In genomic region chr2:171530859-171531258, GRCh38 we compare ENCODE assay signal across 7 cellular contexts. TPM values are rescaled to one million over a fixed set of nuclear protein-coding genes. Genes with fewer than 3 reads are reported as not detected.
DNase-seq lines count a peak whose midpoint lies in the region; ATAC-seq, FAIRE-seq and TF ChIP-seq lines count a peak whose summit lies in the region.
"Not testable (repeated sequence)": the region's sequence is repeated elsewhere in the genome, so short reads cannot be mapped to it uniquely, and the experiment has no call there.

No MANE protein-coding gene starts in this region.

- not testable (repeated sequence) for H2BK15ac ChIP-seq in mesenchymal stem cell (ENCODE audit: low read depth, poor library complexity, severe bottlenecking)

- FAIRE-seq in GM12878 (lab: Jason Lieb, UNC): not testable (repeated sequence)

- not testable (repeated sequence) for H3K9me2 ChIP-seq in GM23338 (ENCODE audit: insufficient read depth)

- not testable (repeated sequence) for H3K27ac Mint-ChIP-seq in GM23338

- not testable (repeated sequence) for H3K4me3 ChIP-seq in GM23338, esophagus muscularis mucosa, uterus
- H3K4me3 ChIP-seq in SJSA1 (peak overlapping the region; percentile 13; the same call in 1 of the 2 replicates), GM12878 (peak overlapping the region; percentile 6; the same call in 1 of the 2 replicates), mesenchymal stem cell (ENCODE audit: insufficient read depth in 1 of 2, low read depth in 1 of 2, low read length in 2 of 2) (peak overlapping the region in 1 of 2 experiments; percentile 66), skeletal muscle satellite cell (ENCODE audit: low read length) (peak overlapping the region; percentile 45)

- WGBS in GM12878 (ENCODE audit: insufficient coverage, insufficient replicate concordance, low lambda C conversion rate, missing lambda C conversion rate): 6% methylated on average over 1 of the region's 1 CpG
- WGBS in esophagus muscularis mucosa: 94% methylated on average over 1 of the region's 1 CpG
- WGBS in mesenchymal stem cell: 80% methylated on average over 1 of the region's 1 CpG

- TF ChIP-seq RAD21 in GM12878 (IDR thresholded peaks at IDR 0.05; ENCODE audit: insufficient read depth, low read depth, low read length): not testable (repeated sequence)

- not testable (repeated sequence) for H3K4me1 ChIP-seq in GM23338 (ENCODE audit: insufficient read depth); mesenchymal stem cell (ENCODE audit: control insufficient read depth, insufficient read depth, low read depth, low read length); uterus
- H3K4me1 ChIP-seq in SJSA1 (replicated peaks) (peaks cover 28% of the 10 kb centered on the region), GM12878 (ENCODE audit: control insufficient read depth, insufficient read depth, low read length) (peaks cover 11% of the 10 kb centered on the region), esophagus muscularis mucosa (peaks cover 5 to 32% (median 22%) of the 10 kb centered on the region in 4 donors), skeletal muscle satellite cell (ENCODE audit: control insufficient read depth, insufficient read depth, low read length) (peaks cover 25% of the 10 kb centered on the region)

- peaks cover 25% of the 10 kb centered on the region for H3K79me1 ChIP-seq in mesenchymal stem cell (replicated peaks; ENCODE audit: low read length, poor library complexity, severe bottlenecking)

- not testable (repeated sequence) for H2AFZ ChIP-seq in GM23338; mesenchymal stem cell (ENCODE audit: low read depth, low read length)
- peak overlapping the region; percentile 0 for H2AFZ ChIP-seq in GM12878 (ENCODE audit: control insufficient read depth, low read depth, low read length)

- H3K14ac ChIP-seq in mesenchymal stem cell (ENCODE audit: low read length in 2 of 2): not testable (repeated sequence)

- not testable (repeated sequence) for H3K9ac ChIP-seq in GM12878 (ENCODE audit: control insufficient read depth, insufficient read depth, low read length)
- peak overlapping the region; percentile 85 for H3K9ac ChIP-seq in mesenchymal stem cell (ENCODE audit: low read length)
- H3K9ac ChIP-seq in skeletal muscle satellite cell (ENCODE audit: low read depth, low read length): peak overlapping the region; percentile 19

- H3K36me3 Mint-ChIP-seq in GM23338 (ENCODE audit: low read depth): peaks cover 15% of the 10 kb centered on the region

- not testable (repeated sequence) for H3K27me3 Mint-ChIP-seq in GM23338 (ENCODE audit: insufficient read depth, low read depth, poor library complexity)

- H3K79me2 ChIP-seq in GM23338 (replicated peaks; ENCODE audit: insufficient read depth) (peaks cover 34% of the 10 kb centered on the region), GM12878 (ENCODE audit: control insufficient read depth, insufficient read depth, low read length) (peaks cover 65% of the 10 kb centered on the region)

- POLR2A ChIA-PET in GM12878 (lab: Charles Lee): interaction anchor here (0.6 to 3.2 kb wide), 11 partner anchors 9 to 377 kb away, joined by 3 to 24 read pairs (median 4); partner anchors contain the start of gene CYBRD1

- not testable (repeated sequence) for H4K8ac ChIP-seq in mesenchymal stem cell (ENCODE audit: low read length)

- H3K9me3 ChIP-seq in SJSA1 (replicated peaks); GM12878 (replicated peaks; ENCODE audit: control insufficient read depth, insufficient read depth, low read length); esophagus muscularis mucosa; mesenchymal stem cell (ENCODE audit: control insufficient read depth, low read length); skeletal muscle satellite cell (replicated peaks; ENCODE audit: low read length); uterus: not testable (repeated sequence)

- H4K91ac ChIP-seq in mesenchymal stem cell (ENCODE audit: low read length): not testable (repeated sequence)

- RAD21 ChIA-PET in GM12878 (lab: Charles Lee; ENCODE audit: unreplicated experiment): interaction anchor here (1.0 to 4.5 kb wide), 7 partner anchors 9 to 114 kb away, joined by 3 to 23 read pairs (median 4); partner anchors contain the start of gene CYBRD1

- not testable (repeated sequence) for H4K20me1 ChIP-seq in GM23338 (replicated peaks; ENCODE audit: insufficient read depth); GM12878 (ENCODE audit: control insufficient read depth, insufficient read depth)

- H3K4me2 ChIP-seq in GM23338; mesenchymal stem cell (ENCODE audit: low read length, poor library complexity, severe bottlenecking): not testable (repeated sequence)
- peak overlapping the region; percentile 58 for H3K4me2 ChIP-seq in GM12878 (ENCODE audit: control insufficient read depth, insufficient read depth)
- H3K4me2 ChIP-seq in skeletal muscle satellite cell (ENCODE audit: low read length): peak overlapping the region; percentile 71

- H2BK5ac ChIP-seq in mesenchymal stem cell (ENCODE audit: low read depth, low read length, poor library complexity, severe bottlenecking): not testable (repeated sequence)

- not testable (repeated sequence) for TF ChIP-seq EP300 in GM12878 (IDR thresholded peaks at IDR 0.05; ENCODE audit: borderline replicate concordance in 1 of 2, control insufficient read depth in 1 of 2, low read depth in 2 of 2, low read length in 2 of 2); esophagus muscularis mucosa (IDR thresholded peaks at IDR 0.05)

- TF ChIP-seq CTCF in GM23338 (conservative IDR thresholded peaks at IDR 0.05; ENCODE audit: low read depth in 2 of 2); GM12878 (IDR thresholded peaks at IDR 0.05 in 2 of 3, conservative IDR thresholded peaks at IDR 0.05 in 1 of 3; ENCODE audit: control insufficient read depth in 2 of 3, extremely low read depth in 1 of 3, insufficient read depth in 1 of 3, low read depth in 3 of 3, low read length in 3 of 3); esophagus muscularis mucosa (IDR thresholded peaks at IDR 0.05); uterus (IDR thresholded peaks at IDR 0.05): not testable (repeated sequence)

- H3K23ac ChIP-seq in mesenchymal stem cell (ENCODE audit: low read length in 2 of 2): not testable (repeated sequence)

- H3K4me3 Mint-ChIP-seq in GM23338: not testable (repeated sequence)

- not testable (repeated sequence) for H3K4me1 Mint-ChIP-seq in GM23338

- H2AK5ac ChIP-seq in mesenchymal stem cell (ENCODE audit: low read length, severe bottlenecking): not testable (repeated sequence)

- ATAC-seq in GM23338: not testable (repeated sequence)
- peak; percentile 78 for ATAC-seq in GM12878

- H3K4ac ChIP-seq in mesenchymal stem cell (ENCODE audit: low read depth in 1 of 2, low read length in 2 of 2): not testable (repeated sequence)

- CTCF ChIA-PET in GM12878 (lab: Yijun Ruan, JAX): interaction anchor here (0.6 to 3.7 kb wide), 11 partner anchors 8 to 43 kb away, joined by 3 to 17 read pairs (median 6); partner anchors contain the start of gene CYBRD1

- H3K27me3 ChIP-seq in GM23338 (ENCODE audit: insufficient read depth); SJSA1 (replicated peaks); GM12878 (replicated peaks in 1 of 2; ENCODE audit: control insufficient read depth in 2 of 2, insufficient read depth in 2 of 2, low read length in 1 of 2); esophagus muscularis mucosa; mesenchymal stem cell (ENCODE audit: control insufficient read depth in 1 of 2, insufficient read depth in 1 of 2, low read length in 2 of 2); skeletal muscle satellite cell (ENCODE audit: control insufficient read depth, insufficient read depth, low read length); uterus: not testable (repeated sequence)

- not testable (repeated sequence) for H2BK120ac ChIP-seq in mesenchymal stem cell (ENCODE audit: low read depth, low read length)

- not testable (repeated sequence) for H3K18ac ChIP-seq in mesenchymal stem cell (ENCODE audit: low read depth in 1 of 2, low read length in 2 of 2)

- H3F3A ChIP-seq in GM23338 (replicated peaks; ENCODE audit: low read depth): not testable (repeated sequence)

- not testable (repeated sequence) for H3K9me3 Mint-ChIP-seq in GM23338

- intact Hi-C loops in GM12878 (cut with micrococcal nuclease; ENCODE audit: unreplicated experiment); esophagus muscularis mucosa (cut with DNase I); uterus (cut with DNase I; ENCODE audit: low total_unique reads): not testable (repeated sequence)

- H3K27ac ChIP-seq in GM23338 (ENCODE audit: low read depth): peak overlapping the region; percentile 15; the same call in 1 of the 2 replicates
- H3K27ac ChIP-seq in SJSA1: not testable (repeated sequence)
- H3K27ac ChIP-seq in GM12878 (ENCODE audit: control insufficient read depth, insufficient read depth): peak overlapping the region; percentile 57
- H3K27ac ChIP-seq in esophagus muscularis mucosa (replicated peaks in 1 of 4): peak overlapping the region in 1 of 4 donors; percentile 3
- peak overlapping the region; percentile 22 for H3K27ac ChIP-seq in mesenchymal stem cell (ENCODE audit: low read length, poor library complexity, severe bottlenecking)
- peak overlapping the region; percentile 35 to 69 for H3K27ac ChIP-seq in uterus

- DNase-seq in GM23338 (ENCODE audit: low spot score); SJSA1 (ENCODE audit: low read depth in 1 of 2, low spot score in 2 of 2); GM12878 (ENCODE audit: low read depth, low spot score); mesenchymal stem cell; uterus: not testable (repeated sequence)
- DNase-seq in esophagus muscularis mucosa (ENCODE audit: extremely low spot score): peak; percentile 31

- H3K36me3 ChIP-seq in GM23338 (ENCODE audit: insufficient read depth); SJSA1; GM12878 (ENCODE audit: control insufficient read depth in 2 of 2, insufficient read depth in 2 of 2, low read length in 1 of 2); esophagus muscularis mucosa; skeletal muscle satellite cell (ENCODE audit: insufficient read depth, low read length); uterus: not testable (repeated sequence)
- peaks cover 2 to 40% of the 10 kb centered on the region in 2 experiments for H3K36me3 ChIP-seq in mesenchymal stem cell (ENCODE audit: control insufficient read depth in 1 of 2, insufficient read depth in 2 of 2, low read depth in 1 of 2, low read length in 2 of 2)

- SMC1A ChIA-PET in GM12878 (lab: Charles Lee; ENCODE audit: uncharacterized antibody, unreplicated experiment): interaction anchor here (0.6 to 5.8 kb wide), 15 partner anchors 10 to 173 kb away, joined by 3 to 33 read pairs (median 4); partner anchors contain the start of gene CYBRD1

- not testable (repeated sequence) for H2BK12ac ChIP-seq in mesenchymal stem cell (ENCODE audit: low read length in 2 of 2)

- not testable (repeated sequence) for TF ChIP-seq POLR2A in GM12878 (IDR thresholded peaks at IDR 0.05; ENCODE audit: low read depth, low read length); esophagus muscularis mucosa (IDR thresholded peaks at IDR 0.05; ENCODE audit: low read depth); uterus (IDR thresholded peaks at IDR 0.05)

- in situ Hi-C loops in GM12878 (cut with MboI): not testable (repeated sequence)

- not testable (repeated sequence) for BruUV-seq in GM12878 (replicated peaks; lab: Mats Ljungman, UMichigan)

RNA-seq across cellular contexts. Expression of gene CYBRD1, which starts 8.6 kb away (rescaled TPM):
- total RNA-seq in GM23338 (2014; rRNA removed; shearing (Covaris generic)): 5.3 and 8.2 TPM in 2 replicates
- polyA plus RNA-seq in GM23338 (2016; fragmentation: Nextera tagmentation; extraction: Ambion mirVana) (3.4 and 3.7 TPM in 2 replicates), GM12878 (2011; rRNA removed) (26.1 and 26.4 TPM in 2 replicates), GM12878 (2014; fragmentation: Illumina TruSeq; extraction: Trizol) (30.4 and 40.2 TPM in 2 replicates), GM12878 (2014; fragmentation: Nextera tagmentation; extraction: Ambion mirVana) (10 to 100 TPM; 10.8 to 13.2 TPM), GM12878 (2014; rRNA removed) (24.2 and 31.9 TPM in 2 replicates), GM12878 (2016; fragmentation: Nextera tagmentation; extraction: Ambion mirVana) (10 to 100 TPM; 39.9 to 51.9 TPM)
- total RNA-seq in SJSA1 (2014; rRNA removed; shearing (Covaris generic)): 49.7 and 66.5 TPM in 2 replicates
- total RNA-seq in GM12878 (2013; cell fraction: nucleolus; rRNA removed): 37.9 and 48.9 TPM in 2 replicates
- total RNA-seq in GM12878 (2014; rRNA removed) (25.3 and 34.8 TPM in 2 replicates), GM12878 (2014; rRNA removed; fragmentation: Illumina TruSeq; extraction: Trizol) (26.9 and 28.8 TPM in 2 replicates), GM12878 (2021) (33.0 and 34.8 TPM in 2 replicates), esophagus muscularis mucosa (100 to 1,000 TPM; 133 to 281 (median 197) TPM), uterus (100 to 1,000 TPM; 108 to 335 (median 219) TPM)
- polyA plus RNA-seq in GM12878 (2011; ENCODE audit: low read depth): 15.7 TPM
- 16.2 and 17.0 TPM in 2 replicates for polyA plus RNA-seq in GM12878 (2011; cell fraction: cytosol; rRNA removed)
- polyA plus RNA-seq in GM12878 (2011; cell fraction: nucleus; rRNA removed): 8.7 and 9.5 TPM in 2 replicates
- polyA plus RNA-seq in GM12878 (2012): 30.9 and 38.5 TPM in 2 replicates
- 16.5 and 17.7 TPM in 2 replicates for polyA minus RNA-seq in GM12878 (2011; rRNA and poly(A)+ RNA removed)
- polyA minus RNA-seq in GM12878 (2011; cell fraction: cytosol; rRNA and poly(A)+ RNA removed): 7.6 and 11.0 TPM in 2 replicates
- polyA minus RNA-seq in GM12878 (2011; cell fraction: nucleus; rRNA and poly(A)+ RNA removed): 5.6 and 5.7 TPM in 2 replicates
- 70.7 TPM for polyA plus RNA-seq in mesenchymal stem cell (2013, experiment 1 of 2)
- 74.4 TPM for polyA plus RNA-seq in mesenchymal stem cell (2013, experiment 2 of 2)
- 56.3 and 76.7 TPM in 2 replicates for total RNA-seq in skeletal muscle satellite cell (2012; rRNA removed)
